1 cellular context compared by ENCODE assay signal in genomic region chr2:217887841-217888665, GRCh38.
TF ChIP-seq lines count a peak whose summit lies in the region.

No MANE protein-coding gene starts in this region.

TF ChIP-seq in K562, 482 proteins besides CTCF, POLR2A, EP300 and RAD21 (continued from another document):
- TF ChIP-seq MGA (IDR thresholded peaks at IDR 0.05) (0 out of 2 replicates have a peak, but pooled peaks have one; percentile 29), NFIC (IDR thresholded peaks at IDR 0.05) (peak; percentile 38), ZNF696 (CRISPR knock-in tag; conservative IDR thresholded peaks at IDR 0.05) (no peak), NR3C1 (CRISPR knock-in tag; IDR thresholded peaks at IDR 0.05) (no peak), SAFB2 (IDR thresholded peaks at IDR 0.05; ENCODE audit: borderline replicate concordance, low read depth, low read length, severe bottlenecking) (no peak), OTX1 (CRISPR knock-in tag; IDR thresholded peaks at IDR 0.05) (no peak), NFYB (IDR thresholded peaks at IDR 0.05; ENCODE audit: extremely low read depth, insufficient read length) (peak; percentile 44), E4F1 (CRISPR knock-in tag; IDR thresholded peaks at IDR 0.05; ENCODE audit: borderline replicate concordance) (no peak)
- TF ChIP-seq, protein P1, sequence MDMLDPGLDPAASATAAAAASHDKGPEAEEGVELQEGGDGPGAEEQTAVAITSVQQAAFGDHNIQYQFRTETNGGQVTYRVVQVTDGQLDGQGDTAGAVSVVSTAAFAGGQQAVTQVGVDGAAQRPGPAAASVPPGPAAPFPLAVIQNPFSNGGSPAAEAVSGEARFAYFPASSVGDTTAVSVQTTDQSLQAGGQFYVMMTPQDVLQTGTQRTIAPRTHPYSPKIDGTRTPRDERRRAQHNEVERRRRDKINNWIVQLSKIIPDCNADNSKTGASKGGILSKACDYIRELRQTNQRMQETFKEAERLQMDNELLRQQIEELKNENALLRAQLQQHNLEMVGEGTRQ (CRISPR knock-in tag; IDR thresholded peaks at IDR 0.05): peak; percentile 61
